In genomic region chr7:40972426-40972825, GRCh38 we compare ENCODE assay signal across 26 cellular contexts.
"Had no signal": no experiment of that assay in that cellular context is flagged by ENCODE, and none has a peak within 500 bp of the region (broad histone marks: within the 10 kb centered on the region; RNA-seq: fewer than 3 reads in every experiment).

No MANE protein-coding gene starts in this region.

- H3K4me3 Mint-ChIP-seq: activated CD8-positive, alpha-beta T cell treated with anti-CD3 and anti-CD28 coated beads for 36 hours; activated naive CD4-positive, alpha-beta T cell treated with anti-CD3 and anti-CD28 coated beads, Interleukin-2, amount 10 ng/mL, durations not matched to agents 7 days and 5 days; activated naive CD8-positive, alpha-beta T cell treated with anti-CD3 and anti-CD28 coated beads for 36 hours; activated T-cell treated with anti-CD3 and anti-CD28 coated beads, Interleukin-2, amount 50 U/mL, for 72 hours had no signal

- H3K36me3 ChIP-seq: Peyer's patch, SJCRH30, WERI-Rb-1 had no signal

- H3K4me3 ChIP-seq: Peyer's patch, SJCRH30 had no signal

- H3K9ac ChIP-seq: KMS-11, SK-N-SH had no signal

- H3K27me3 Mint-ChIP-seq: activated CD8-positive, alpha-beta T cell treated with anti-CD3 and anti-CD28 coated beads for 36 hours; activated naive CD4-positive, alpha-beta T cell treated with anti-CD3 and anti-CD28 coated beads, Interleukin-2, amount 10 ng/mL, durations not matched to agents 7 days and 5 days had no signal

- H3K4me1 Mint-ChIP-seq: activated naive CD4-positive, alpha-beta T cell treated with anti-CD3 and anti-CD28 coated beads, Interleukin-2, amount 10 ng/mL, durations not matched to agents 7 days and 5 days; activated naive CD8-positive, alpha-beta T cell treated with anti-CD3 and anti-CD28 coated beads for 36 hours had no signal

- H3K4me2 ChIP-seq: KMS-11, SK-N-SH had no signal

- H3K27ac Mint-ChIP-seq: activated CD8-positive, alpha-beta T cell treated with anti-CD3 and anti-CD28 coated beads for 36 hours; activated naive CD4-positive, alpha-beta T cell treated with anti-CD3 and anti-CD28 coated beads, Interleukin-2, amount 10 ng/mL, durations not matched to agents 7 days and 5 days; activated naive CD8-positive, alpha-beta T cell treated with anti-CD3 and anti-CD28 coated beads for 36 hours; activated T-cell treated with anti-CD3 and anti-CD28 coated beads, Interleukin-2, amount 50 U/mL, for 72 hours; activated T-helper 2 cell treated with anti-CD3 and anti-CD28 coated beads, Interferon-gamma antibody, Interleukin-2, Interleukin-4, amounts not matched to agents 10 μg/mL and 5 μg/mL and 100 μg/mL, durations not matched to agents 14 hours and 24 hours and 36 hours had no signal

- H3K27me3 ChIP-seq: Peyer's patch, SJCRH30 had no signal

- ATAC-seq: activated CD4-positive, CD25-positive, alpha-beta regulatory T cell treated with anti-CD3 and anti-CD28 coated beads, Interleukin-2, amount 50 U/mL, for 24 hours; activated CD8-positive, alpha-beta T cell treated with anti-CD3 and anti-CD28 coated beads for 36 hours; activated T-cell treated with anti-CD3 and anti-CD28 coated beads, Interleukin-2, amount 50 U/mL, for 72 hours had no signal

- H3K36me3 Mint-ChIP-seq: activated naive CD4-positive, alpha-beta T cell treated with anti-CD3 and anti-CD28 coated beads, Interleukin-2, amount 10 ng/mL, durations not matched to agents 7 days and 5 days; activated naive CD8-positive, alpha-beta T cell treated with anti-CD3 and anti-CD28 coated beads for 36 hours had no signal

- H3K27ac ChIP-seq: KMS-11, Peyer's patch, RWPE1, SJCRH30, WERI-Rb-1 had no signal

- DNase-seq: activated CD4-positive, alpha-beta T cell treated with anti-CD3 and anti-CD28 coated beads for 4 hours; activated CD8-positive, alpha-beta memory T cell treated with anti-CD3 and anti-CD28 coated beads, Interleukin-2, amount 50 U/mL, for 4 hours; activated CD8-positive, alpha-beta T cell treated with anti-CD3 and anti-CD28 coated beads for 36 hours; activated gamma-delta T cell treated with Interleukin-2 at 50 U/mL for 16 hours; activated naive CD4-positive, alpha-beta T cell treated with anti-CD3 and anti-CD28 coated beads, Interleukin-2, amount 10 ng/mL, durations not matched to agents 7 days and 5 days; activated naive CD8-positive, alpha-beta T cell treated with anti-CD3 and anti-CD28 coated beads for 36 hours; activated T-cell treated with anti-CD3 and anti-CD28 coated beads, Interleukin-2, amount 50 U/mL, for 72 hours; anterior cingulate cortex; NCI-H1092; NCI-H1417; NCI-H1930; NCI-H2171; NCI-H226; NCI-H526 treated with DMSO at 0.1 percent for 48 hours; NCI-H82; NK-92 treated with Interleukin-12 subunit alpha and Interleukin-12 subunit beta, amount 100 ng/mL, for 24 hours; Peyer's patch; Right ventricle myocardium superior; SJCRH30; T-helper 1 cell; WERI-Rb-1 had no signal

- H3K9me3 Mint-ChIP-seq: activated CD8-positive, alpha-beta T cell treated with anti-CD3 and anti-CD28 coated beads for 36 hours; activated naive CD4-positive, alpha-beta T cell treated with anti-CD3 and anti-CD28 coated beads, Interleukin-2, amount 10 ng/mL, durations not matched to agents 7 days and 5 days; activated naive CD8-positive, alpha-beta T cell treated with anti-CD3 and anti-CD28 coated beads for 36 hours; activated T-helper 2 cell treated with anti-CD3 and anti-CD28 coated beads, Interferon-gamma antibody, Interleukin-2, Interleukin-4, amounts not matched to agents 10 μg/mL and 5 μg/mL and 100 μg/mL, durations not matched to agents 14 hours and 24 hours and 36 hours had no signal

- H3K4me1 ChIP-seq: Peyer's patch, SJCRH30 had no signal
